ENCODE assay signal across 18 cellular contexts in the genomic region with DNA sequence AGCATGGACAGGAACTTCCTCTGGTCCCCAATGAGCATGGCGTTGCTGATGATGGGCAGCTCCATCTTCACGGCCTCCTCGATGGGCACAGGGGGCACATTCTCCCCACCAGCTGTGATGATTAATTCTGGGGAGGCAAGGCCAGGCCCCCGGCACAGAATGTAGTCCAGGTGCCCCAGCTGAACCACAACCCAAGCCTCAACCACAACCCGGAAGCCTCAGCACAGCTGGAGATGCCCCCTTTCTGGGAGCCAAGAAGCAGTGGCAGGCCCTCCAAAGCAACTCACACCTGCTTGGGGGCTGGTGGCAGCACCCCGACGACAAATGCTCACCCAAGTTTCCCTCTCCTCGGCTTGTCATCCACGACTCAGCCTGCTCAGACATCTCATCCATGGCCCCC. TPM values are rescaled to one million over a fixed set of nuclear protein-coding genes. Genes with fewer than 3 reads are reported as not detected.
A peak's percentile ranks its signal among the peaks of the same experiment; 100 is the strongest.
DNase-seq lines count a peak whose midpoint lies in the region; ATAC-seq and TF ChIP-seq lines count a peak whose summit lies in the region.
"Had no signal": no experiment of that assay in that cellular context is flagged by ENCODE, and none has a peak within 500 bp of the region (broad histone marks: within the 10 kb centered on the region; RNA-seq: fewer than 3 reads in every experiment).

No MANE protein-coding gene starts in this region.

- H2AFZ ChIP-seq in KMS-11 (ENCODE audit: low read depth), result peak overlapping the region; percentile 44; the same call in 1 of the 2 replicates

- no peaks in the 10 kb centered on the region for H4K20me1 ChIP-seq in KMS-11 (ENCODE audit: insufficient read depth)

- no peak overlapping the region for H3K4me3 ChIP-seq in KMS-11 (IDR thresholded peaks at IDR 0.05; ENCODE audit: insufficient read depth, low read depth, low read length)
- H3K4me3 ChIP-seq: body of pancreas, esophagus squamous epithelium, skin epidermis had no signal

- peak; percentile 12 for DNase-seq in NK-92 treated with Interleukin-12 subunit alpha and Interleukin-12 subunit beta, amount 100 ng/mL, for 24 hours (lab: John Stamatoyannopoulos, UW)
- DNase-seq in NK-92 (lab: John Stamatoyannopoulos, UW; ENCODE audit: unreplicated experiment), result no peak
- peak; percentile 23 for DNase-seq in activated naive CD8-positive, alpha-beta T cell treated with anti-CD3 and anti-CD28 coated beads for 36 hours
- no peak for DNase-seq in stimulated activated CD4-positive, alpha-beta T cell treated with anti-CD3 and anti-CD28 coated beads, Interleukin-15, amount 100 ng/mL, for 24 hours
- no peak for DNase-seq in activated CD4-positive, CD25-positive, alpha-beta regulatory T cell (lab: John Stamatoyannopoulos, UW)
- DNase-seq: 8988T; body of pancreas; CD4-positive, alpha-beta memory T cell; dermis blood vessel endothelial cell; esophagus squamous epithelium; NCI-H2081 treated with DMSO at 0.1 percent for 48 hours had no signal

- H3K27me3 ChIP-seq in KMS-11 (ENCODE audit: insufficient read depth, low read depth), result no peaks in the 10 kb centered on the region
- H3K27me3 ChIP-seq: body of pancreas, esophagus squamous epithelium had no signal

- no peak overlapping the region for H3K9ac ChIP-seq in KMS-11

- H3K36me3 Mint-ChIP-seq in activated naive CD8-positive, alpha-beta T cell treated with anti-CD3 and anti-CD28 coated beads for 36 hours, result peaks cover 30% of the 10 kb centered on the region
- peaks cover 19% of the 10 kb centered on the region for H3K36me3 Mint-ChIP-seq in stimulated activated memory B cell treated with anti-CD40 and anti-IgM and Interleukin-4, amounts not matched to agents 10 μg/mL and 1 μg/mL and 100 μg/mL, for 72 hours

- peak overlapping the region; percentile 3 for H3K4me3 Mint-ChIP-seq in activated naive CD8-positive, alpha-beta T cell treated with anti-CD3 and anti-CD28 coated beads for 36 hours
- H3K4me3 Mint-ChIP-seq in stimulated activated memory B cell treated with anti-CD40 and anti-IgM and Interleukin-4, amounts not matched to agents 10 μg/mL and 1 μg/mL and 100 μg/mL, for 72 hours, result no peak overlapping the region

- no peaks in the 10 kb centered on the region for H3K27me3 Mint-ChIP-seq in activated naive CD8-positive, alpha-beta T cell treated with anti-CD3 and anti-CD28 coated beads for 36 hours
- no peaks in the 10 kb centered on the region for H3K27me3 Mint-ChIP-seq in stimulated activated memory B cell treated with anti-CD40 and anti-IgM and Interleukin-4, amounts not matched to agents 10 μg/mL and 1 μg/mL and 100 μg/mL, for 72 hours
- H3K27me3 Mint-ChIP-seq: CD4-positive, alpha-beta memory T cell had no signal

- H3K4me1 ChIP-seq in KMS-11 (ENCODE audit: low read depth, poor library complexity, severe bottlenecking), result peaks cover 68% of the 10 kb centered on the region
- H3K4me1 ChIP-seq: body of pancreas, esophagus squamous epithelium had no signal

- 0 out of 2 replicates have a peak overlapping the region, but pooled peaks have one; percentile 18 for H3K27ac ChIP-seq in KMS-11
- H3K27ac ChIP-seq: body of pancreas, esophagus squamous epithelium, RWPE1 had no signal

- no peaks in the 10 kb centered on the region for H3K36me3 ChIP-seq in KMS-11 (ENCODE audit: insufficient read depth)

- peak overlapping the region; percentile 76 for H3K4me2 ChIP-seq in KMS-11

- no peak overlapping the region for H3K27ac Mint-ChIP-seq in activated naive CD8-positive, alpha-beta T cell treated with anti-CD3 and anti-CD28 coated beads for 36 hours
- H3K27ac Mint-ChIP-seq in stimulated activated memory B cell treated with anti-CD40 and anti-IgM and Interleukin-4, amounts not matched to agents 10 μg/mL and 1 μg/mL and 100 μg/mL, for 72 hours, result peak overlapping the region; percentile 62

- no peak for TF ChIP-seq CTCF in KMS-11 (conservative IDR thresholded peaks at IDR 0.05; ENCODE audit: low read depth, low read length)

- H3K9me3 Mint-ChIP-seq in activated naive CD8-positive, alpha-beta T cell treated with anti-CD3 and anti-CD28 coated beads for 36 hours, result no peaks in the 10 kb centered on the region
- H3K9me3 Mint-ChIP-seq in stimulated activated memory B cell treated with anti-CD40 and anti-IgM and Interleukin-4, amounts not matched to agents 10 μg/mL and 1 μg/mL and 100 μg/mL, for 72 hours, result no peaks in the 10 kb centered on the region
- H3K9me3 Mint-ChIP-seq: CD4-positive, alpha-beta memory T cell had no signal

- no peaks in the 10 kb centered on the region for H3K79me2 ChIP-seq in KMS-11 (ENCODE audit: insufficient read depth, low read depth)

- ATAC-seq in stimulated activated memory B cell treated with anti-CD40 and anti-IgM and Interleukin-4, amounts not matched to agents 10 μg/mL and 1 μg/mL and 100 μg/mL, for 72 hours, result peak; percentile 56
- no peak for ATAC-seq in HG03442 (IDR thresholded peaks at IDR 0.05; ENCODE audit: unreplicated experiment)
- ATAC-seq: body of pancreas had no signal

- peaks cover 20% of the 10 kb centered on the region for H3K4me1 Mint-ChIP-seq in activated naive CD8-positive, alpha-beta T cell treated with anti-CD3 and anti-CD28 coated beads for 36 hours
- peaks cover 54% of the 10 kb centered on the region for H3K4me1 Mint-ChIP-seq in stimulated activated memory B cell treated with anti-CD40 and anti-IgM and Interleukin-4, amounts not matched to agents 10 μg/mL and 1 μg/mL and 100 μg/mL, for 72 hours

RNA-seq across cellular contexts. Expression of gene IDH3A, which starts 25.2 kb away (rescaled TPM):
- total RNA-seq in activated naive CD8-positive, alpha-beta T cell treated with anti-CD3 and anti-CD28 coated beads for 36 hours, result 100 to 1,000 TPM; 149 to 150 TPM

RNA-seq across cellular contexts. Expression of gene CIB2, which starts 43.2 kb away (rescaled TPM):
- total RNA-seq in activated naive CD8-positive, alpha-beta T cell treated with anti-CD3 and anti-CD28 coated beads for 36 hours, result 1 to 10 TPM; 1.8 to 1.9 TPM

RNA-seq across cellular contexts. Expression of gene ACSBG1, which starts 60.0 kb away (rescaled TPM):
- total RNA-seq in activated naive CD8-positive, alpha-beta T cell treated with anti-CD3 and anti-CD28 coated beads for 36 hours, result under 1 TPM in 1 of 2 experiments, not detected in 1; 0.24 TPM
- total RNA-seq: body of pancreas; CD4-positive, alpha-beta memory T cell; dermis blood vessel endothelial cell; osteocyte; T-helper 1 cell treated with Interleukin-12 subunit alpha and Interleukin-12 subunit beta and Interleukin-4 antibody, amounts not matched to agents 30 ng/mL and 1 ng/mL, for 36 hours had no signal

Comparison
In these comparisons a context has a peak if more than half of its experiments do, and no peak if none do; other contexts are left out.
1. DNase-seq: peak in NK-92 treated with Interleukin-12 subunit alpha and Interleukin-12 subunit beta, amount 100 ng/mL, for 24 hours (single experiment) and activated naive CD8-positive, alpha-beta T cell treated with anti-CD3 and anti-CD28 coated beads for 36 hours (single experiment); none in NK-92 (single experiment), stimulated activated CD4-positive, alpha-beta T cell treated with anti-CD3 and anti-CD28 coated beads, Interleukin-15, amount 100 ng/mL, for 24 hours (single experiment) and activated CD4-positive, CD25-positive, alpha-beta regulatory T cell (0 of 4).